1 cellular context compared by ENCODE assay signal in the genomic region with DNA sequence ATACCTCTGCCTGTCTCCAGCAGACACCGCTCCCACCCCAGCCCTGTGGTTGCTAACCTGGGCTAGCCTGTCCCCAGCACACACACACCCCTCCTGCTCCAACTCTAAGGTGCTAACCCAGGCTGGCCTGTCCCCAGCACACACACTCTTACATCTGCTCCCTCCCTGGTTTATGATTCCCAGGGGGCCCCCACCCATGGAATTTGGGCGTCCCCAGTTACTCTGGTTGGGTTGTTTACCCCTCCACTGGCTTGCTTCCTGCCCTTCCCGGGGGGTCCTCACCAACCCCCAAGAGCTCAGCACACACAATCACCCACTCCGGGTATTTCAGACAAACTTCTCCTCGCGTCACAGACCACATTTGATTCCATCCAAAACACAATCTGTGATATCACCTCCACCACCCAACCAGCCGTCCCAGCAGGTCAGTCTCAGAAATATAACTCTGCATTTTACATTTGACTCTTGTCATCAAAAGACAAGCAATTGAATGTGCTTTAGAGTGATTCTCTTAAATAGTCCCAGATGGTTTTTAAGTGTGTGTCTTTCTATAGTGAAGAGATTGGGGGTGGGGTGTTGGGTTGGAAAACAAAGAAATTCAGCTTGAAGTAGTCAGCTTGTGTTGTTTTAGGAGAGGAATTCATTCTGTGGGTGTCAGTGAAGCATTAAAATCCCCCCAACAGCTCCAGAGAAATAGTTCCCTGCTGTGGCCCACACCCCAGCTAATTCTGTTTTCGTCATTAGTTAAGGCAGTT.
TF ChIP-seq lines count a peak whose summit lies in the region.

No MANE protein-coding gene starts in this region.

TF ChIP-seq in HEK293, 187 proteins besides CTCF, POLR2A, EP300 and RAD21 (continued from another document):
- TF ChIP-seq, protein P1, sequence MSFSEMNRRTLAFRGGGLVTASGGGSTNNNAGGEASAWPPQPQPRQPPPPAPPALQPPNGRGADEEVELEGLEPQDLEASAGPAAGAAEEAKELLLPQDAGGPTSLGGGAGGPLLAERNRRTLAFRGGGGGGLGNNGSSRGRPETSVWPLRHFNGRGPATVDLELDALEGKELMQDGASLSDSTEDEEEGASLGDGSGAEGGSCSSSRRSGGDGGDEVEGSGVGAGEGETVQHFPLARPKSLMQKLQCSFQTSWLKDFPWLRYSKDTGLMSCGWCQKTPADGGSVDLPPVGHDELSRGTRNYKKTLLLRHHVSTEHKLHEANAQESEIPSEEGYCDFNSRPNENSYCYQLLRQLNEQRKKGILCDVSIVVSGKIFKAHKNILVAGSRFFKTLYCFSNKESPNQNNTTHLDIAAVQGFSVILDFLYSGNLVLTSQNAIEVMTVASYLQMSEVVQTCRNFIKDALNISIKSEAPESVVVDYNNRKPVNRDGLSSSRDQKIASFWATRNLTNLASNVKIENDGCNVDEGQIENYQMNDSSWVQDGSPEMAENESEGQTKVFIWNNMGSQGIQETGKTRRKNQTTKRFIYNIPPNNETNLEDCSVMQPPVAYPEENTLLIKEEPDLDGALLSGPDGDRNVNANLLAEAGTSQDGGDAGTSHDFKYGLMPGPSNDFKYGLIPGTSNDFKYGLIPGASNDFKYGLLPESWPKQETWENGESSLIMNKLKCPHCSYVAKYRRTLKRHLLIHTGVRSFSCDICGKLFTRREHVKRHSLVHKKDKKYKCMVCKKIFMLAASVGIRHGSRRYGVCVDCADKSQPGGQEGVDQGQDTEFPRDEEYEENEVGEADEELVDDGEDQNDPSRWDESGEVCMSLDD (tag by site-specific recombination; IDR thresholded peaks at IDR 0.05), result no peak
- TF ChIP-seq, protein P2, sequence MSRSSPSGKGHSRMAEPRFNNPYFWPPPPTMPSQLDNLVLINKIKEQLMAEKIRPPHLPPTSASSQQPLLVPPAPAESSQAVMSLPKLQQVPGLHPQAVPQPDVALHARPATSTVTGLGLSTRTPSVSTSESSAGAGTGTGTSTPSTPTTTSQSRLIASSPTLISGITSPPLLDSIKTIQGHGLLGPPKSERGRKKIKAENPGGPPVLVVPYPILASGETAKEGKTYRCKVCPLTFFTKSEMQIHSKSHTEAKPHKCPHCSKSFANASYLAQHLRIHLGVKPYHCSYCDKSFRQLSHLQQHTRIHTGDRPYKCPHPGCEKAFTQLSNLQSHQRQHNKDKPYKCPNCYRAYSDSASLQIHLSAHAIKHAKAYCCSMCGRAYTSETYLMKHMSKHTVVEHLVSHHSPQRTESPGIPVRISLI (tag by site-specific recombination; IDR thresholded peaks at IDR 0.05), result no peak
- TF ChIP-seq ZNF175 (tag by site-specific recombination; IDR thresholded peaks at IDR 0.05) (no peak), ZNF354C (tag by site-specific recombination; IDR thresholded peaks at IDR 0.05; ENCODE audit: borderline replicate concordance, low read depth) (no peak), GLIS1 (tag by site-specific recombination; IDR thresholded peaks at IDR 0.05) (peak; percentile 97), ZNF600 (tag by site-specific recombination; IDR thresholded peaks at IDR 0.05) (0 out of 2 replicates have a peak, but pooled peaks have one; percentile 23), ZNF529 (tag by site-specific recombination; IDR thresholded peaks at IDR 0.05; ENCODE audit: insufficient replicate concordance) (no peak), ZNF398 (tag by site-specific recombination; IDR thresholded peaks at IDR 0.05) (no peak), ZNF843 (tag by site-specific recombination; IDR thresholded peaks at IDR 0.05) (no peak), ZIC2 (tag by site-specific recombination; IDR thresholded peaks at IDR 0.05) (peak; percentile 37), KLF1 (tag by site-specific recombination; IDR thresholded peaks at IDR 0.05) (peak; percentile 55; the same call in 1 of the 2 replicates)
- TF ChIP-seq, protein P3, sequence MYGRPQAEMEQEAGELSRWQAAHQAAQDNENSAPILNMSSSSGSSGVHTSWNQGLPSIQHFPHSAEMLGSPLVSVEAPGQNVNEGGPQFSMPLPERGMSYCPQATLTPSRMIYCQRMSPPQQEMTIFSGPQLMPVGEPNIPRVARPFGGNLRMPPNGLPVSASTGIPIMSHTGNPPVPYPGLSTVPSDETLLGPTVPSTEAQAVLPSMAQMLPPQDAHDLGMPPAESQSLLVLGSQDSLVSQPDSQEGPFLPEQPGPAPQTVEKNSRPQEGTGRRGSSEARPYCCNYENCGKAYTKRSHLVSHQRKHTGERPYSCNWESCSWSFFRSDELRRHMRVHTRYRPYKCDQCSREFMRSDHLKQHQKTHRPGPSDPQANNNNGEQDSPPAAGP (tag by site-specific recombination; IDR thresholded peaks at IDR 0.05), result peak; percentile 89
